In genomic region chr7:77479536-77480088, GRCh38 we compare ENCODE assay signal across 9 cellular contexts. TPM values are rescaled to one million over a fixed set of nuclear protein-coding genes. Genes with fewer than 3 reads are reported as not detected.
DNase-seq lines count a peak whose midpoint lies in the region; ATAC-seq and TF ChIP-seq lines count a peak whose summit lies in the region.
"Had no signal": no experiment of that assay in that cellular context is flagged by ENCODE, and none has a peak within 500 bp of the region (broad histone marks: within the 10 kb centered on the region; RNA-seq: fewer than 3 reads in every experiment).

No MANE protein-coding gene starts in this region.

- in situ Hi-C loops in gastrocnemius medialis (cut with MboI; ENCODE audit: low sequenced_read_pairs in 4 of 4): no loop called here

- H3K27ac ChIP-seq in HEK293 (ENCODE audit: extremely low read depth, low read depth, low read length) (no peak overlapping the region), gastrocnemius medialis (no peak overlapping the region)
- H3K27ac ChIP-seq: tibial artery had no signal

- TF ChIP-seq CTCF in HEK293 (tag by site-specific recombination; IDR thresholded peaks at IDR 0.05) (no peak), gastrocnemius medialis (IDR thresholded peaks at IDR 0.05 in 4 of 5, conservative IDR thresholded peaks at IDR 0.05 in 1 of 5) (no peak)

- H3K27me3 ChIP-seq in gastrocnemius medialis: no peaks in the 10 kb centered on the region
- H3K27me3 ChIP-seq: tibial artery had no signal

- H3K4me3 ChIP-seq in HEK293 (ENCODE audit: low read depth, low read length) (no peak overlapping the region), gastrocnemius medialis (no peak overlapping the region)
- H3K4me3 ChIP-seq: tibial artery had no signal

- DNase-seq in NCI-H748 treated with DMSO at 0.1 percent for 48 hours (lab: John Stamatoyannopoulos, UW) (peak; percentile 71), hepatic stellate cell (ENCODE audit: low spot score) (peak; percentile 14), renal cortical epithelial cell (ENCODE audit: low read depth) (peak; percentile 42), cerebellar nuclear complex (lab: John Stamatoyannopoulos, UW) (no peak), germinal center (ENCODE audit: low spot score) (no peak), gastrocnemius medialis (no peak)
- DNase-seq: Right ventricle myocardium superior, tibial artery had no signal

- no peaks in the 10 kb centered on the region for H3K36me3 ChIP-seq in HEK293 (ENCODE audit: control insufficient read depth in 2 of 2, insufficient read depth in 1 of 2, low read length in 2 of 2)
- H3K36me3 ChIP-seq in gastrocnemius medialis: no peaks in the 10 kb centered on the region
- H3K36me3 ChIP-seq: tibial artery had no signal

- no peak for TF ChIP-seq POLR2A in gastrocnemius medialis (IDR thresholded peaks at IDR 0.05)

- intact Hi-C loops in gastrocnemius medialis (cut with DNase I; ENCODE audit: low total_unique reads): no loop called here

- no peak for ATAC-seq in gastrocnemius medialis

- CTCF ChIA-PET in HEK293 (lab: Yijun Ruan, JAX): no interaction called here

- POLR2A ChIA-PET in HEK293 (lab: Yijun Ruan, JAX): no interaction called here

- H3K4me1 ChIP-seq in HEK293 (ENCODE audit: control insufficient read depth, insufficient read depth, low read length) (no peaks in the 10 kb centered on the region), gastrocnemius medialis (no peaks in the 10 kb centered on the region)
- H3K4me1 ChIP-seq: tibial artery had no signal

- H3K9me3 ChIP-seq in HEK293 (ENCODE audit: control insufficient read depth, insufficient read depth, low read depth, low read length): no peaks in the 10 kb centered on the region
- H3K9me3 ChIP-seq in gastrocnemius medialis: no peaks in the 10 kb centered on the region
- H3K9me3 ChIP-seq: tibial artery had no signal

TF ChIP-seq in HEK293, 187 proteins besides CTCF, POLR2A, EP300 and RAD21:
- TF ChIP-seq ZNF549 (tag by site-specific recombination; IDR thresholded peaks at IDR 0.05): peak; percentile 73
- TF ChIP-seq ZNF184 (tag by site-specific recombination; IDR thresholded peaks at IDR 0.05): no peak
- no peak for TF ChIP-seq ZNF18 (tag by site-specific recombination; IDR thresholded peaks at IDR 0.05)
- TF ChIP-seq BCL6B (tag by site-specific recombination; IDR thresholded peaks at IDR 0.05): peak; percentile 21; the same call in 1 of the 2 replicates

RNA-seq across cellular contexts. Expression of gene PTPN12, which starts 57.5 kb away (rescaled TPM):
- total RNA-seq in renal cortical epithelial cell (40.5 and 105 TPM in 2 replicates), gastrocnemius medialis (10 to 100 TPM; 22.7 to 38.0 (median 27.7) TPM)

Comparison
In these comparisons a context has a peak if more than half of its experiments do, and no peak if none do; other contexts are left out.
1. DNase-seq: peak in NCI-H748 treated with DMSO at 0.1 percent for 48 hours (single experiment), hepatic stellate cell (single experiment) and renal cortical epithelial cell (single experiment); none in cerebellar nuclear complex (0 of 2), germinal center (single experiment) and gastrocnemius medialis (0 of 2).